In the genomic region with DNA sequence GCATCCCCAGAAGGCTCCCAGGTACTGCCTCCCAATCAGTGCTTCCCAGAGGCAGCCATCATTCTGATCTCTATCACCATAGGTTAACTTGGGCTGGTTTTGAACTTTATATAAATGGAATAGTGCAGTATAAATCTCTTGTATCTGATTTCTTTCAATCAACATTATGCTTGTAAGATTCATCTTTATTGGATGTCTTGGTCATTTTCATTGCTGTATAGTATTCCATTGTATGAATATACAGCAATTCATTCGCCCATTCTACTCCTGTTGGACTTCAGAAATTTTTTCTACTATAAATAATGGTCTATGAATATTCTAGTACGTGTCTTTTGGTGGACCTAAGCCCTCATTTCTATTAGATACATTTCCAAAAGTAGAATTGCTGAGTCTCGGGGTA, we compare ENCODE assay signal across 30 cellular contexts. TPM values are rescaled to one million over a fixed set of nuclear protein-coding genes. Genes with fewer than 3 reads are reported as not detected.
"Had no signal": no experiment of that assay in that cellular context is flagged by ENCODE, and none has a peak within 500 bp of the region (broad histone marks: within the 10 kb centered on the region; RNA-seq: fewer than 3 reads in every experiment).

No MANE protein-coding gene starts in this region.

- H3K4me1 Mint-ChIP-seq: stimulated activated effector memory CD8-positive, alpha-beta T cell treated with anti-CD3 and anti-CD28 coated beads, Interleukin-12 subunit alpha, Interleukin-12 subunit beta, amount 100 ng/mL, for 72 hours; stimulated activated memory B cell treated with anti-CD40 and anti-IgM and Interleukin-4, amounts not matched to agents 10 μg/mL and 1 μg/mL and 100 μg/mL, for 72 hours; stimulated activated naive B cell treated with anti-CD40 and anti-IgM and Interleukin-4, amounts not matched to agents 10 μg/mL and 1 μg/mL and 100 μg/mL, for 72 hours; stimulated activated naive CD8-positive, alpha-beta T cell treated with anti-CD3 and anti-CD28 coated beads, Interleukin-15, amount 100 ng/mL, for 72 hours had no signal

- H3K27ac ChIP-seq: stomach, suprapubic skin, testis, thoracic aorta, thyroid gland, tibial artery, tibial nerve, transverse colon, upper lobe of left lung, upper lobe of right lung, uterus, vagina had no signal

- H3K9me3 ChIP-seq: suprapubic skin, testis, thoracic aorta, thyroid gland, tibial artery, upper lobe of left lung, upper lobe of right lung, uterus, vagina had no signal

- H3K27me3 ChIP-seq: suprapubic skin, testis, thyroid gland, tibial nerve, upper lobe of left lung, uterus, vagina had no signal

- H3K9me3 Mint-ChIP-seq: stimulated activated effector memory CD8-positive, alpha-beta T cell treated with anti-CD3 and anti-CD28 coated beads, Interleukin-12 subunit alpha, Interleukin-12 subunit beta, amount 100 ng/mL, for 72 hours; stimulated activated memory B cell treated with anti-CD40 and anti-IgM and Interleukin-4, amounts not matched to agents 10 μg/mL and 1 μg/mL and 100 μg/mL, for 72 hours; stimulated activated naive B cell treated with anti-CD40 and anti-IgM and Interleukin-4, amounts not matched to agents 10 μg/mL and 1 μg/mL and 100 μg/mL, for 72 hours; stimulated activated naive CD8-positive, alpha-beta T cell treated with anti-CD3 and anti-CD28 coated beads, Interleukin-15, amount 100 ng/mL, for 72 hours; stimulated activated naive CD8-positive, alpha-beta T cell treated with anti-CD3 and anti-CD28 coated beads, Interleukin-15, Interleukin-2, amounts not matched to agents 100 ng/mL and 50 ng/mL, for 24 hours; type B pancreatic cell had no signal

- H3K4me1 ChIP-seq: stomach, suprapubic skin, testis, thyroid gland, tibial artery, tibial nerve, transverse colon, upper lobe of left lung, upper lobe of right lung, uterus, vagina had no signal

- H3K4me3 ChIP-seq: stomach, suprapubic skin, testis, thoracic aorta, thyroid gland, tibial artery, tibial nerve, transverse colon, upper lobe of left lung, upper lobe of right lung, uterus, vagina had no signal

- H3K36me3 Mint-ChIP-seq: stimulated activated effector memory CD8-positive, alpha-beta T cell treated with anti-CD3 and anti-CD28 coated beads, Interleukin-12 subunit alpha, Interleukin-12 subunit beta, amount 100 ng/mL, for 72 hours; stimulated activated memory B cell treated with anti-CD40 and anti-IgM and Interleukin-4, amounts not matched to agents 10 μg/mL and 1 μg/mL and 100 μg/mL, for 72 hours; stimulated activated naive B cell treated with anti-CD40 and anti-IgM and Interleukin-4, amounts not matched to agents 10 μg/mL and 1 μg/mL and 100 μg/mL, for 72 hours; type B pancreatic cell had no signal

- H3K4me3 Mint-ChIP-seq: stimulated activated effector memory CD8-positive, alpha-beta T cell treated with anti-CD3 and anti-CD28 coated beads, Interleukin-12 subunit alpha, Interleukin-12 subunit beta, amount 100 ng/mL, for 72 hours; stimulated activated memory B cell treated with anti-CD40 and anti-IgM and Interleukin-4, amounts not matched to agents 10 μg/mL and 1 μg/mL and 100 μg/mL, for 72 hours; stimulated activated naive B cell treated with anti-CD40 and anti-IgM and Interleukin-4, amounts not matched to agents 10 μg/mL and 1 μg/mL and 100 μg/mL, for 72 hours; stimulated activated naive CD8-positive, alpha-beta T cell treated with anti-CD3 and anti-CD28 coated beads, Interleukin-15, amount 100 ng/mL, for 72 hours; stimulated activated naive CD8-positive, alpha-beta T cell treated with anti-CD3 and anti-CD28 coated beads, Interleukin-15, Interleukin-2, amounts not matched to agents 100 ng/mL and 50 ng/mL, for 24 hours; type B pancreatic cell had no signal

- H3K36me3 ChIP-seq: stomach, suprapubic skin, thoracic aorta, thyroid gland, tibial artery, tibial nerve, transverse colon, upper lobe of left lung, upper lobe of right lung, uterus, vagina had no signal

- H3K27ac Mint-ChIP-seq: stimulated activated effector memory CD8-positive, alpha-beta T cell treated with anti-CD3 and anti-CD28 coated beads, Interleukin-12 subunit alpha, Interleukin-12 subunit beta, amount 100 ng/mL, for 72 hours; stimulated activated memory B cell treated with anti-CD40 and anti-IgM and Interleukin-4, amounts not matched to agents 10 μg/mL and 1 μg/mL and 100 μg/mL, for 72 hours; stimulated activated naive B cell treated with anti-CD40 and anti-IgM and Interleukin-4, amounts not matched to agents 10 μg/mL and 1 μg/mL and 100 μg/mL, for 72 hours; stimulated activated naive CD8-positive, alpha-beta T cell treated with anti-CD3 and anti-CD28 coated beads, Interleukin-15, amount 100 ng/mL, for 72 hours; stimulated activated naive CD8-positive, alpha-beta T cell treated with anti-CD3 and anti-CD28 coated beads, Interleukin-15, Interleukin-2, amounts not matched to agents 100 ng/mL and 50 ng/mL, for 24 hours; type B pancreatic cell had no signal

- FAIRE-seq: urothelium cell line had no signal

- ATAC-seq: stimulated activated effector memory CD8-positive, alpha-beta T cell treated with anti-CD3 and anti-CD28 coated beads, Interleukin-12 subunit alpha, Interleukin-12 subunit beta, amount 100 ng/mL, for 72 hours; stimulated activated memory B cell treated with anti-CD40 and anti-IgM and Interleukin-4, amounts not matched to agents 10 μg/mL and 1 μg/mL and 100 μg/mL, for 72 hours; stimulated activated naive B cell treated with anti-CD40 and anti-IgM and Interleukin-4, amounts not matched to agents 10 μg/mL and 1 μg/mL and 100 μg/mL, for 72 hours; stimulated activated naive CD8-positive, alpha-beta T cell treated with anti-CD3 and anti-CD28 coated beads, Interleukin-15, amount 100 ng/mL, for 72 hours; stimulated activated naive CD8-positive, alpha-beta T cell treated with anti-CD3 and anti-CD28 coated beads, Interleukin-15, Interleukin-2, amounts not matched to agents 100 U/mL and 50 U/mL, for 24 hours; upper lobe of right lung had no signal

- DNase-seq: stimulated activated CD4-positive, alpha-beta T cell treated with anti-CD3 and anti-CD28 coated beads, Interleukin-2, amount 100 ng/mL, for 48 hours; stimulated activated CD4-positive, alpha-beta T cell treated with anti-CD3 and anti-CD28 coated beads, Interleukin-4, amount 100 ng/mL, for 1 hour; stimulated activated CD4-positive, alpha-beta T cell treated with anti-CD3 and anti-CD28 coated beads, Interleukin-4, amount 100 ng/mL, for 24 hours; stimulated activated CD4-positive, alpha-beta T cell treated with anti-CD3 and anti-CD28 coated beads, Interleukin-4, amount 100 ng/mL, for 4 hours; stimulated activated CD8-positive, alpha-beta memory T cell treated with anti-CD3 and anti-CD28 coated beads, Interleukin-4, amount 100 ng/mL, for 48 hours; stimulated activated naive B cell treated with anti-CD40 and anti-IgM and Interleukin-4, amounts not matched to agents 10 μg/mL and 1 μg/mL and 100 μg/mL, for 72 hours; stimulated activated naive CD4-positive, alpha-beta T cell; stimulated activated naive CD4-positive, alpha-beta T cell treated with Interleukin-2 at 50 U/mL for 16 hours; stimulated activated naive CD8-positive, alpha-beta T cell treated with anti-CD3 and anti-CD28 coated beads, Interleukin-15, amount 100 ng/mL, for 72 hours; stimulated activated naive CD8-positive, alpha-beta T cell treated with anti-CD3 and anti-CD28 coated beads, Interleukin-15, Interleukin-2, amounts not matched to agents 100 U/mL and 50 U/mL, for 24 hours; stomach; substantia nigra; testis; thyroid gland; tibial artery; transverse colon; trophoblast cell; upper lobe of left lung; upper lobe of right lung; uterus had no signal

RNA-seq across cellular contexts. Expression of gene OGDHL, which starts 16.1 kb away (rescaled TPM):
- total RNA-seq: subcutaneous adipose tissue, thoracic aorta, tibial nerve had no signal
